Comparison of ENCODE assay signal across 1 cellular context in genomic region chr1:110515041-110515440, GRCh38.
TF ChIP-seq lines count a peak whose summit lies in the region.

No MANE protein-coding gene starts in this region.

TF ChIP-seq in H1, 55 proteins besides CTCF, POLR2A, EP300 and RAD21:
- TF ChIP-seq CHD2 (IDR thresholded peaks at IDR 0.05; ENCODE audit: low read length) (no peak), SP2 (IDR thresholded peaks at IDR 0.05; ENCODE audit: low read length) (no peak), FOSL1 (IDR thresholded peaks at IDR 0.05; ENCODE audit: insufficient read depth, low read depth, low read length) (no peak), MAX (IDR thresholded peaks at IDR 0.05) (no peak), CEBPB (IDR thresholded peaks at IDR 0.05; ENCODE audit: low read depth, low read length) (no peak), SRF (IDR thresholded peaks at IDR 0.05; ENCODE audit: low read depth, low read length) (no peak), NANOG (IDR thresholded peaks at IDR 0.05; ENCODE audit: insufficient read depth, low read depth, low read length, poor library complexity, severe bottlenecking) (no peak), KDM1A (IDR thresholded peaks at IDR 0.05; ENCODE audit: borderline replicate concordance, low read length) (no peak), JUND (IDR thresholded peaks at IDR 0.05; ENCODE audit: low read length) (no peak), GABPA (IDR thresholded peaks at IDR 0.05; ENCODE audit: borderline replicate concordance, insufficient read depth, low read length) (no peak), GTF2F1 (IDR thresholded peaks at IDR 0.05; ENCODE audit: borderline replicate concordance, low read depth, low read length) (no peak), CBX5 (IDR thresholded peaks at IDR 0.05; ENCODE audit: low read depth, low read length) (no peak), YY1 (IDR thresholded peaks at IDR 0.05; ENCODE audit: low read depth, low read length) (no peak), BACH1 (IDR thresholded peaks at IDR 0.05; ENCODE audit: low read length) (no peak), HDAC2 (IDR thresholded peaks at IDR 0.05; ENCODE audit: borderline replicate concordance in 1 of 2, low read depth in 2 of 2, low read length in 2 of 2) (no peak)
